1 cellular context compared by ENCODE assay signal in genomic region chr3:141020139-141020940, GRCh38.
TF ChIP-seq lines count a peak whose summit lies in the region.

No MANE protein-coding gene starts in this region.

TF ChIP-seq in HepG2, 621 proteins besides CTCF, POLR2A, EP300 and RAD21:
- TF ChIP-seq HMGXB3 (CRISPR knock-in tag; IDR thresholded peaks at IDR 0.05; ENCODE audit: borderline replicate concordance) = no peak
- no peak for TF ChIP-seq NPAS2 (CRISPR knock-in tag; IDR thresholded peaks at IDR 0.05; ENCODE audit: borderline replicate concordance)
- TF ChIP-seq ZNF768 (CRISPR knock-in tag; IDR thresholded peaks at IDR 0.05) = peak; percentile 67
